In the genomic region with DNA sequence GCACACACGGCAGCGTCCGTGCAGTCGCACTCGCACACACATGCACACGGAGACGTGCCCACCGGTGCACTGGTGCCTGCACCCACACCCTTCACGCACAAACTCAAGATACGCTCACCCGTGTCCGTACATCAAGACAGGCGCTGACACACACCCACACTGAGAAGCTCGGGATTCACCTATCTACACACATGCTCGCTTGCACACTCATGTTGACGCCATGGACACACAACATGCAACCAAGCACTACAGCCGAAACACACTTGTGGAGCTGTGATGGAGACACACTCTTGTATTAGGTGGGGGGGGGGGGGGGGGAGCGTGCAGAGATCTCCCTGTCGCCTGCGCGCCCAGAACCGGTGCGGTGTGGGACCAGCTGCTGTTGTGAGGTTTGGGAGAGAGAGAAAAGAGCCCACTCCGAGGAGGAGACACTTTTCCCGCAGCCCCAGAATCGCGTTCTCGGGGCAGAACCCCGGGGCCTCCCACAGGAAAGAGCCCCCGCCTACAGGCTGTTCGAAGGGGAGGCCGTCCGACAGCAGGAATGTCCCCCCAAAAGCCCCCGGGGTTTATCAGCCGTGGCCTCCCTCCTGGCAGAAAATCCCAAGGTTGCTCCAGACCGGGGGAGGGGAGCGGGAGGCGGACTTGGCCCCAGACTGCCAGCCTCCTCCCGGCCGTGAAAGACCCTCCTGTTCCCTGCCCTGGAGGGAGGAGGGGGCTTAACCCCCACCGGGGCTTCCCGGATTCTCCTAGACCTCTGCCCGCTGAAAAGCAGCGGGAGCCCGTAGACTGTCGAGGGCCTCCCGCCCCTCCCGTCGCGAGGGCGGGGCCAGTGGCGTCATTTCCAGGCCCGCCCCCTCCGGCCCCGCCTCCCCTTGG, we compare ENCODE assay signal across 8 cellular contexts.
DNase-seq lines count a peak whose midpoint lies in the region; ATAC-seq lines count a peak whose summit lies in the region.

No MANE protein-coding gene starts in this region.

- peaks cover 20% of the 10 kb centered on the region for H3K4me1 ChIP-seq in NT2/D1 (ENCODE audit: insufficient read depth, insufficient read length)

- H3K9me3 ChIP-seq in NT2/D1 (ENCODE audit: insufficient read depth, low read length), result no peaks in the 10 kb centered on the region

- peak; percentile 35 for ATAC-seq in HG03159 (IDR thresholded peaks at IDR 0.05; ENCODE audit: unreplicated experiment)

- peak; percentile 66 for DNase-seq in SIG-M5 treated with dmso at 0.1 percent for 504 hours (lab: John Stamatoyannopoulos, UW; ENCODE audit: unreplicated experiment)
- no peak for DNase-seq in SIG-M5 (lab: John Stamatoyannopoulos, UW)
- peak; percentile 78 for DNase-seq in NT2/D1 (ENCODE audit: low read depth, low spot score)
- peak; percentile 92 for DNase-seq in activated T-cell treated with anti-CD3 and anti-CD28 coated beads for 1 hour (ENCODE audit: low read depth)
- peak; percentile 91 for DNase-seq in epidermal melanocyte (ENCODE audit: insufficient read length, low spot score)
- DNase-seq in middle frontal gyrus (ENCODE audit: extremely low spot score, low spot score), result peak; percentile 50
- peak; percentile 76 to 89 for DNase-seq in stimulated activated CD8-positive, alpha-beta memory T cell treated with anti-CD3 and anti-CD28 coated beads, Interleukin-15, amount 100 ng/mL, for 4 hours (ENCODE audit: low read depth in 2 of 2)

- H3K36me3 ChIP-seq in NT2/D1 (ENCODE audit: insufficient read depth, insufficient read length, low read length), result peaks cover 31% of the 10 kb centered on the region

- H3K27me3 ChIP-seq in NT2/D1 (ENCODE audit: insufficient read depth, insufficient read length), result peaks cover 4% of the 10 kb centered on the region

- H3K4me3 ChIP-seq in NT2/D1 (ENCODE audit: insufficient read length, low read depth), result peak overlapping the region; percentile 74

- H3K9ac ChIP-seq in NT2/D1 (ENCODE audit: insufficient read length, low read depth), result peak overlapping the region; percentile 92
